Comparison of ENCODE assay signal across 1 cellular context in genomic region chr22:41857160-41857859, GRCh38.
TF ChIP-seq lines count a peak whose summit lies in the region.

No MANE protein-coding gene starts in this region.

TF ChIP-seq in GM12878, 131 proteins besides CTCF, POLR2A, EP300 and RAD21 (continued from another document):
- TF ChIP-seq REST (IDR thresholded peaks at IDR 0.05; ENCODE audit: low read depth, low read length) (no peak), E4F1 (IDR thresholded peaks at IDR 0.05; ENCODE audit: borderline replicate concordance, partially characterized antibody) (no peak), MEF2B (IDR thresholded peaks at IDR 0.05; ENCODE audit: partially characterized antibody, poor library complexity, severe bottlenecking) (no peak)
